In genomic region chr13:77460195-77460594, GRCh38 we compare ENCODE assay signal across 9 cellular contexts.
DNase-seq lines count a peak whose midpoint lies in the region; ATAC-seq and TF ChIP-seq lines count a peak whose summit lies in the region.
"Had no signal": no experiment of that assay in that cellular context is flagged by ENCODE, and none has a peak within 500 bp of the region (broad histone marks: within the 10 kb centered on the region; RNA-seq: fewer than 3 reads in every experiment).

No MANE protein-coding gene starts in this region.

- no peak overlapping the region for H3K4me3 ChIP-seq in BLaER1 treated with 17β-estradiol and CSF1 and Interleukin-3, amounts not matched to agents 10 nM and 100 nM
- no peak overlapping the region for H3K4me3 ChIP-seq in fibroblast of mammary gland (ENCODE audit: control insufficient read depth, low read depth, low read length)

- TF ChIP-seq CTCF in fibroblast of mammary gland (conservative IDR thresholded peaks at IDR 0.05; ENCODE audit: control insufficient read depth, insufficient read depth, low read depth, low read length): no peak

- peak; percentile 32 for DNase-seq in fibroblast of mammary gland (ENCODE audit: low read depth)
- DNase-seq in HUDEP-2 (lab: John Stamatoyannopoulos, UW; ENCODE audit: unreplicated experiment in 76 of 76): no peak
- DNase-seq in NCI-H2227 (lab: John Stamatoyannopoulos, UW; ENCODE audit: unreplicated experiment): no peak
- no peak for DNase-seq in HPDE6-E6E7 (ENCODE audit: extremely low spot score)
- DNase-seq in HCEC 1CT: no peak
- DNase-seq: NCI-H510A treated with DMSO at 0.1 percent for 48 hours had no signal

- no peaks in the 10 kb centered on the region for H3K36me3 ChIP-seq in BLaER1 treated with 17β-estradiol and CSF1 and Interleukin-3, amounts not matched to agents 10 nM and 100 nM

- no peaks in the 10 kb centered on the region for H3K27me3 ChIP-seq in BLaER1 treated with 17β-estradiol and CSF1 and Interleukin-3, amounts not matched to agents 10 nM and 100 nM

- H3K4me1 ChIP-seq in BLaER1 treated with 17β-estradiol and CSF1 and Interleukin-3, amounts not matched to agents 10 nM and 100 nM: peaks cover 0 to 57% (median 27%) of the 10 kb centered on the region in 10 experiments; a peak in 16 of 20 replicates

- no peaks in the 10 kb centered on the region for H3K9me3 ChIP-seq in BLaER1 treated with 17β-estradiol and CSF1 and Interleukin-3, amounts not matched to agents 10 nM and 100 nM (replicated peaks in 1 of 11)

- ATAC-seq in GM21528 (IDR thresholded peaks at IDR 0.05; ENCODE audit: low FRiP score, unreplicated experiment) (peak; percentile 87), HG03457 (IDR thresholded peaks at IDR 0.05; ENCODE audit: unreplicated experiment) (peak; percentile 78)

- peak overlapping the region in 8 of 11 experiments; percentile 25 to 75 (median 71); a peak in 15 of 22 replicates for H3K4me2 ChIP-seq in BLaER1 treated with 17β-estradiol and CSF1 and Interleukin-3, amounts not matched to agents 10 nM and 100 nM

- no peaks in the 10 kb centered on the region for H4K20me1 ChIP-seq in BLaER1 treated with 17β-estradiol and CSF1 and Interleukin-3, amounts not matched to agents 10 nM and 100 nM

- H3K27ac ChIP-seq in BLaER1 treated with 17β-estradiol and CSF1 and Interleukin-3, amounts not matched to agents 10 nM and 100 nM: peak overlapping the region in 8 of 11 experiments; percentile 27 to 79 (median 55); a peak in 15 of 22 replicates

- peak overlapping the region in 3 of 11 experiments; percentile 11 to 45 (median 43); a peak in 7 of 22 replicates for H3K9ac ChIP-seq in BLaER1 treated with 17β-estradiol and CSF1 and Interleukin-3, amounts not matched to agents 10 nM and 100 nM
